In the genomic region with DNA sequence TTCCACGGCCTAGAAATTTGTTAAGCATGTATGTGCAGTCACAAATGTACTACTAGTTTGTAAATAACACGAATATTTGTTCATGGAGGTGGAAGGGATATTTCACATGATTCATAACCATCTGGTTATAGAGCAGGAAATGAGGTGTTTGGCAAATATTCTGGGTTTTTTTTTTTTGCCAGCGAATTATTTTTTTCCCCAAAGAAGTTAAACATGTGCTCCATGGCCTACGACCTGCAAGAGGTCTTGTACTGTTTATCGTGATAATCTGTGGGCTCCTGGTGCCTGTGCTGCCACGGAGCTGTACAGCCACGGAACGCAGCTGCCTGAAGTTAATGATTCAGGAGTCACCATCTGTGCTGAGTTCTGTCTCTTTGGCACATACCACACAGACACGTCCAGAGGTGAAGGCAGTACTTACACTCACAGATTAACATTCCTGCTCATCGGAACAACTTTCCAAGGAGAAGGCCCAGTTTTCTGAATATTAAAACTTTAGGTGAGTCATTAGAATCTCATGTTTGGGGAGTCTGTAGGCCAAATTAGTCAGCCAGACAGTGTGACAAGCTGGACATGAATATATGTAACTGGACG, we compare ENCODE assay signal across 9 cellular contexts.
DNase-seq lines count a peak whose midpoint lies in the region; ATAC-seq lines count a peak whose summit lies in the region.
"Had no signal": no experiment of that assay in that cellular context is flagged by ENCODE, and none has a peak within 500 bp of the region (broad histone marks: within the 10 kb centered on the region; RNA-seq: fewer than 3 reads in every experiment).

No MANE protein-coding gene starts in this region.

- 0 to 2% methylated on average over 11 of the region's 11 CpGs for WGBS in GM23248 (ENCODE audit: low coverage in 1 of 2, low lambda C conversion rate in 2 of 2, missing lambda C conversion rate in 2 of 2), 2 experiments

- H3K4me3 Mint-ChIP-seq in T-helper 17 cell, result no peak overlapping the region

- in situ Hi-C loops in GM23248 (cut with MboI), result no loop called here

- H3K4me1 Mint-ChIP-seq in T-helper 17 cell, result peaks cover 2% of the 10 kb centered on the region

- peak; percentile 96 for DNase-seq in GM23248
- peak; percentile 70 for DNase-seq in amniotic stem cell (lab: John Stamatoyannopoulos, UW)
- peak; percentile 35 for DNase-seq in left ventricle myocardium superior
- DNase-seq in smooth muscle cell of the brain vasculature (ENCODE audit: low read depth, low spot score), result peak; percentile 51
- DNase-seq in activated effector memory CD4-positive, alpha-beta T cell treated with anti-CD3 and anti-CD28 coated beads, Interleukin-2, amount 50 U/mL, for 16 hours, result no peak
- DNase-seq in T-helper 17 cell, result no peak
- no peak for DNase-seq in NOMO-1 treated with dmso at 0.1 percent for 144 hours (lab: John Stamatoyannopoulos, UW; ENCODE audit: unreplicated experiment)

- peak overlapping the region; percentile 84 for H3K9ac ChIP-seq in GM23248

- H3K4me2 ChIP-seq in GM23248 (ENCODE audit: unreplicated experiment), result peak overlapping the region; percentile 75

- peaks cover 48% of the 10 kb centered on the region for H3K27me3 Mint-ChIP-seq in T-helper 17 cell

- peak overlapping the region; percentile 32 for H3K4me3 ChIP-seq in GM23248
- H3K4me3 ChIP-seq: GM12878 had no signal

- no peaks in the 10 kb centered on the region for H3K79me2 ChIP-seq in GM23248 (ENCODE audit: insufficient read depth)

- H3K27ac ChIP-seq in GM23248, result peak overlapping the region; percentile 98

- peaks cover 2% of the 10 kb centered on the region for H3K36me3 Mint-ChIP-seq in T-helper 17 cell (ENCODE audit: low read depth)

- no peaks in the 10 kb centered on the region for H3K9me2 ChIP-seq in GM23248 (ENCODE audit: insufficient read depth)

- H3K36me3 ChIP-seq in GM23248 (ENCODE audit: low read depth), result no peaks in the 10 kb centered on the region

- no peaks in the 10 kb centered on the region for H3K27me3 ChIP-seq in GM23248 (replicated peaks; ENCODE audit: insufficient read depth)

- no peak overlapping the region for H3K27ac Mint-ChIP-seq in T-helper 17 cell

- ATAC-seq in left ventricle myocardium superior, result peak; percentile 50
- ATAC-seq in HG02763 (IDR thresholded peaks at IDR 0.05; ENCODE audit: unreplicated experiment), result no peak
- no peak for ATAC-seq in T-helper 17 cell
- ATAC-seq: GM12878 had no signal

- no peaks in the 10 kb centered on the region for H4K20me1 ChIP-seq in GM23248 (ENCODE audit: insufficient read depth)

- H2AFZ ChIP-seq in GM23248, result peak overlapping the region; percentile 30; the same call in 1 of the 2 replicates

- H3F3A ChIP-seq in GM23248 (ENCODE audit: insufficient read depth), result peaks cover 56% of the 10 kb centered on the region

- intact Hi-C loops in left ventricle myocardium superior (cut with micrococcal nuclease), result no loop called here

- peaks cover 64% of the 10 kb centered on the region for H3K4me1 ChIP-seq in GM23248 (ENCODE audit: insufficient read depth)

- H3K9me3 ChIP-seq in GM23248 (ENCODE audit: low read depth) (no peaks in the 10 kb centered on the region), T-helper 17 cell (ENCODE audit: control insufficient read depth, low read length, poor library complexity, severe bottlenecking) (no peaks in the 10 kb centered on the region)

Comparison
In these comparisons a context has a peak if more than half of its experiments do, and no peak if none do; other contexts are left out.
1. DNase-seq: peak in GM23248 (single experiment), amniotic stem cell (single experiment), left ventricle myocardium superior (single experiment) and smooth muscle cell of the brain vasculature (single experiment); none in activated effector memory CD4-positive, alpha-beta T cell treated with anti-CD3 and anti-CD28 coated beads, Interleukin-2, amount 50 U/mL, for 16 hours (single experiment), T-helper 17 cell (0 of 3) and NOMO-1 treated with dmso at 0.1 percent for 144 hours (single experiment).